Comparison of ENCODE assay signal across 2 cellular contexts in genomic region chr15:74563442-74563841, GRCh38.
TF ChIP-seq lines count a peak whose summit lies in the region.

No MANE protein-coding gene starts in this region.

TF ChIP-seq in GM23338, 12 proteins besides CTCF, POLR2A, EP300 and RAD21:
- TF ChIP-seq REST (IDR thresholded peaks at IDR 0.05; ENCODE audit: unreplicated experiment) (no peak), EZH2phosphoT487 (IDR thresholded peaks at IDR 0.05; ENCODE audit: unreplicated experiment) (no peak), NANOG (IDR thresholded peaks at IDR 0.05; ENCODE audit: borderline replicate concordance) (no peak), CREB1 (CRISPR knock-in tag; IDR thresholded peaks at IDR 0.05; ENCODE audit: low read depth) (no peak), ZNF114 (CRISPR knock-in tag; IDR thresholded peaks at IDR 0.05) (no peak), POLR2AphosphoS5 (IDR thresholded peaks at IDR 0.05; ENCODE audit: low read depth) (no peak)
- TF ChIP-seq, protein P1, sequence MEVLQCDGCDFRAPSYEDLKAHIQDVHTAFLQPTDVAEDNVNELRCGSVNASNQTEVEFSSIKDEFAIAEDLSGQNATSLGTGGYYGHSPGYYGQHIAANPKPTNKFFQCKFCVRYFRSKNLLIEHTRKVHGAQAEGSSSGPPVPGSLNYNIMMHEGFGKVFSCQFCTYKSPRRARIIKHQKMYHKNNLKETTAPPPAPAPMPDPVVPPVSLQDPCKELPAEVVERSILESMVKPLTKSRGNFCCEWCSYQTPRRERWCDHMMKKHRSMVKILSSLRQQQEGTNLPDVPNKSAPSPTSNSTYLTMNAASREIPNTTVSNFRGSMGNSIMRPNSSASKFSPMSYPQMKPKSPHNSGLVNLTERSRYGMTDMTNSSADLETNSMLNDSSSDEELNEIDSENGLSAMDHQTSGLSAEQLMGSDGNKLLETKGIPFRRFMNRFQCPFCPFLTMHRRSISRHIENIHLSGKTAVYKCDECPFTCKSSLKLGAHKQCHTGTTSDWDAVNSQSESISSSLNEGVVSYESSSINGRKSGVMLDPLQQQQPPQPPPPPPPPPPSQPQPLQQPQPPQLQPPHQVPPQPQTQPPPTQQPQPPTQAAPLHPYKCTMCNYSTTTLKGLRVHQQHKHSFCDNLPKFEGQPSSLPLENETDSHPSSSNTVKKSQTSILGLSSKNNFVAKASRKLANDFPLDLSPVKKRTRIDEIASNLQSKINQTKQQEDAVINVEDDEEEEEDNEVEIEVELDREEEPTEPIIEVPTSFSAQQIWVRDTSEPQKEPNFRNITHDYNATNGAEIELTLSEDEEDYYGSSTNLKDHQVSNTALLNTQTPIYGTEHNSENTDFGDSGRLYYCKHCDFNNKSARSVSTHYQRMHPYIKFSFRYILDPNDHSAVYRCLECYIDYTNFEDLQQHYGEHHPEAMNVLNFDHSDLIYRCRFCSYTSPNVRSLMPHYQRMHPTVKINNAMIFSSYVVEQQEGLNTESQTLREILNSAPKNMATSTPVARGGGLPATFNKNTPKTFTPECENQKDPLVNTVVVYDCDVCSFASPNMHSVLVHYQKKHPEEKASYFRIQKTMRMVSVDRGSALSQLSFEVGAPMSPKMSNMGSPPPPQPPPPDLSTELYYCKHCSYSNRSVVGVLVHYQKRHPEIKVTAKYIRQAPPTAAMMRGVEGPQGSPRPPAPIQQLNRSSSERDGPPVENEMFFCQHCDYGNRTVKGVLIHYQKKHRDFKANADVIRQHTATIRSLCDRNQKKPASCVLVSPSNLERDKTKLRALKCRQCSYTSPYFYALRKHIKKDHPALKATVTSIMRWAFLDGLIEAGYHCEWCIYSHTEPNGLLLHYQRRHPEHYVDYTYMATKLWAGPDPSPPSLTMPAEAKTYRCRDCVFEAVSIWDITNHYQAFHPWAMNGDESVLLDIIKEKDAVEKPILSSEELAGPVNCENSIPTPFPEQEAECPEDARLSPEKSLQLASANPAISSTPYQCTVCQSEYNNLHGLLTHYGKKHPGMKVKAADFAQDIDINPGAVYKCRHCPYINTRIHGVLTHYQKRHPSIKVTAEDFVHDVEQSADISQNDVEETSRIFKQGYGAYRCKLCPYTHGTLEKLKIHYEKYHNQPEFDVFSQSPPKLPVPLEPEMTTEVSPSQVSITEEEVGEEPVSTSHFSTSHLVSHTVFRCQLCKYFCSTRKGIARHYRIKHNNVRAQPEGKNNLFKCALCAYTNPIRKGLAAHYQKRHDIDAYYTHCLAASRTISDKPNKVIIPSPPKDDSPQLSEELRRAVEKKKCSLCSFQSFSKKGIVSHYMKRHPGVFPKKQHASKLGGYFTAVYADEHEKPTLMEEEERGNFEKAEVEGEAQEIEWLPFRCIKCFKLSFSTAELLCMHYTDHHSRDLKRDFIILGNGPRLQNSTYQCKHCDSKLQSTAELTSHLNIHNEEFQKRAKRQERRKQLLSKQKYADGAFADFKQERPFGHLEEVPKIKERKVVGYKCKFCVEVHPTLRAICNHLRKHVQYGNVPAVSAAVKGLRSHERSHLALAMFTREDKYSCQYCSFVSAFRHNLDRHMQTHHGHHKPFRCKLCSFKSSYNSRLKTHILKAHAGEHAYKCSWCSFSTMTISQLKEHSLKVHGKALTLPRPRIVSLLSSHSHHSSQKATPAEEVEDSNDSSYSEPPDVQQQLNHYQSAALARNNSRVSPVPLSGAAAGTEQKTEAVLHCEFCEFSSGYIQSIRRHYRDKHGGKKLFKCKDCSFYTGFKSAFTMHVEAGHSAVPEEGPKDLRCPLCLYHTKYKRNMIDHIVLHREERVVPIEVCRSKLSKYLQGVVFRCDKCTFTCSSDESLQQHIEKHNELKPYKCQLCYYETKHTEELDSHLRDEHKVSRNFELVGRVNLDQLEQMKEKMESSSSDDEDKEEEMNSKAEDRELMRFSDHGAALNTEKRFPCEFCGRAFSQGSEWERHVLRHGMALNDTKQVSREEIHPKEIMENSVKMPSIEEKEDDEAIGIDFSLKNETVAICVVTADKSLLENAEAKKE (CRISPR knock-in tag; IDR thresholded peaks at IDR 0.05): no peak

TF ChIP-seq in WTC11, 78 proteins besides CTCF, POLR2A, EP300 and RAD21 (continued from another document):
- TF ChIP-seq, protein P2, sequence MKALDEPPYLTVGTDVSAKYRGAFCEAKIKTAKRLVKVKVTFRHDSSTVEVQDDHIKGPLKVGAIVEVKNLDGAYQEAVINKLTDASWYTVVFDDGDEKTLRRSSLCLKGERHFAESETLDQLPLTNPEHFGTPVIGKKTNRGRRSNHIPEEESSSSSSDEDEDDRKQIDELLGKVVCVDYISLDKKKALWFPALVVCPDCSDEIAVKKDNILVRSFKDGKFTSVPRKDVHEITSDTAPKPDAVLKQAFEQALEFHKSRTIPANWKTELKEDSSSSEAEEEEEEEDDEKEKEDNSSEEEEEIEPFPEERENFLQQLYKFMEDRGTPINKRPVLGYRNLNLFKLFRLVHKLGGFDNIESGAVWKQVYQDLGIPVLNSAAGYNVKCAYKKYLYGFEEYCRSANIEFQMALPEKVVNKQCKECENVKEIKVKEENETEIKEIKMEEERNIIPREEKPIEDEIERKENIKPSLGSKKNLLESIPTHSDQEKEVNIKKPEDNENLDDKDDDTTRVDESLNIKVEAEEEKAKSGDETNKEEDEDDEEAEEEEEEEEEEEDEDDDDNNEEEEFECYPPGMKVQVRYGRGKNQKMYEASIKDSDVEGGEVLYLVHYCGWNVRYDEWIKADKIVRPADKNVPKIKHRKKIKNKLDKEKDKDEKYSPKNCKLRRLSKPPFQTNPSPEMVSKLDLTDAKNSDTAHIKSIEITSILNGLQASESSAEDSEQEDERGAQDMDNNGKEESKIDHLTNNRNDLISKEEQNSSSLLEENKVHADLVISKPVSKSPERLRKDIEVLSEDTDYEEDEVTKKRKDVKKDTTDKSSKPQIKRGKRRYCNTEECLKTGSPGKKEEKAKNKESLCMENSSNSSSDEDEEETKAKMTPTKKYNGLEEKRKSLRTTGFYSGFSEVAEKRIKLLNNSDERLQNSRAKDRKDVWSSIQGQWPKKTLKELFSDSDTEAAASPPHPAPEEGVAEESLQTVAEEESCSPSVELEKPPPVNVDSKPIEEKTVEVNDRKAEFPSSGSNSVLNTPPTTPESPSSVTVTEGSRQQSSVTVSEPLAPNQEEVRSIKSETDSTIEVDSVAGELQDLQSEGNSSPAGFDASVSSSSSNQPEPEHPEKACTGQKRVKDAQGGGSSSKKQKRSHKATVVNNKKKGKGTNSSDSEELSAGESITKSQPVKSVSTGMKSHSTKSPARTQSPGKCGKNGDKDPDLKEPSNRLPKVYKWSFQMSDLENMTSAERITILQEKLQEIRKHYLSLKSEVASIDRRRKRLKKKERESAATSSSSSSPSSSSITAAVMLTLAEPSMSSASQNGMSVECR (CRISPR knock-in tag; IDR thresholded peaks at IDR 0.05; ENCODE audit: borderline replicate concordance): no peak
- TF ChIP-seq ZNF138 (CRISPR knock-in tag; conservative IDR thresholded peaks at IDR 0.05): no peak
